9 cellular contexts compared by ENCODE assay signal in genomic region chr5:126516133-126516532, GRCh38.
DNase-seq lines count a peak whose midpoint lies in the region; TF ChIP-seq lines count a peak whose summit lies in the region.
"Had no signal": no experiment of that assay in that cellular context is flagged by ENCODE, and none has a peak within 500 bp of the region (broad histone marks: within the 10 kb centered on the region; RNA-seq: fewer than 3 reads in every experiment).

No MANE protein-coding gene starts in this region.

- H3K9ac ChIP-seq in colonic mucosa (ENCODE audit: low read depth in 2 of 2, low read length in 2 of 2) = no peak overlapping the region

- peak overlapping the region in 1 of 5 donors; percentile 4 for H3K27ac ChIP-seq in stomach
- H3K27ac ChIP-seq in colonic mucosa = no peak overlapping the region
- H3K27ac ChIP-seq: pancreas had no signal

- no peaks in the 10 kb centered on the region for H3K36me3 ChIP-seq in stomach
- H3K36me3 ChIP-seq in colonic mucosa = no peaks in the 10 kb centered on the region
- no peaks in the 10 kb centered on the region for H3K36me3 ChIP-seq in H7 (replicated peaks; ENCODE audit: control insufficient read depth, insufficient read depth, low read length)
- H3K36me3 ChIP-seq: pancreas had no signal

- no peak for TF ChIP-seq CTCF in stomach (IDR thresholded peaks at IDR 0.05)
- no peak for TF ChIP-seq CTCF in colonic mucosa (IDR thresholded peaks at IDR 0.05)

- H3K9me3 ChIP-seq in stomach = no peaks in the 10 kb centered on the region
- H3K9me3 ChIP-seq in colonic mucosa = no peaks in the 10 kb centered on the region
- H3K9me3 ChIP-seq: pancreas had no signal

- H3K27me3 ChIP-seq in stomach (no peaks in the 10 kb centered on the region), colonic mucosa (no peaks in the 10 kb centered on the region), H7 (ENCODE audit: control insufficient read depth, insufficient read depth, low read length) (no peaks in the 10 kb centered on the region)
- H3K27me3 ChIP-seq: pancreas had no signal

- DNase-seq in NCI-H1417 (lab: John Stamatoyannopoulos, UW) (peak; percentile 9 to 88 (median 77)), NCI-H1417 treated with DMSO at 0.1 percent for 48 hours (lab: John Stamatoyannopoulos, UW) (no peak), NCI-H748 (lab: John Stamatoyannopoulos, UW; ENCODE audit: unreplicated experiment) (peak; percentile 98), epidermal melanocyte (ENCODE audit: insufficient read length, low spot score) (peak; percentile 27), stomach (no peak), AG08395 (ENCODE audit: low spot score) (no peak), colonic mucosa (no peak), H7 (no peak)
- DNase-seq: pancreas had no signal

- intact Hi-C loops in stomach (cut with DNase I; ENCODE audit: low total_unique reads) (no loop called here), colonic mucosa (cut with DNase I) (no loop called here)

- TF ChIP-seq EP300 in stomach (IDR thresholded peaks at IDR 0.05) = no peak

- no peak overlapping the region for H3K4me3 ChIP-seq in stomach
- H3K4me3 ChIP-seq in colonic mucosa = no peak overlapping the region
- H3K4me3 ChIP-seq in H7 (ENCODE audit: insufficient read depth, low read depth, low read length) = no peak overlapping the region
- H3K4me3 ChIP-seq: pancreas had no signal

- 57 to 80% (median 77%) methylated on average over 1 of the region's 1 CpG for WGBS in stomach, 5 donors

- H3K4me1 ChIP-seq in stomach (peaks cover 12 to 36% (median 16%) of the 10 kb centered on the region in 4 donors), colonic mucosa (peaks cover 7% of the 10 kb centered on the region)

- TF ChIP-seq POLR2A in stomach (IDR thresholded peaks at IDR 0.05) = no peak

Comparison
In these comparisons a context has a peak if more than half of its experiments do, and no peak if none do; other contexts are left out.
1. DNase-seq: peak in NCI-H1417 (3 of 3), NCI-H748 (single experiment) and epidermal melanocyte (single experiment); none in NCI-H1417 treated with DMSO at 0.1 percent for 48 hours (single experiment), stomach (single experiment), AG08395 (single experiment), colonic mucosa (single experiment) and H7 (single experiment).